ENCODE assay signal across 2 cellular contexts in the genomic region with DNA sequence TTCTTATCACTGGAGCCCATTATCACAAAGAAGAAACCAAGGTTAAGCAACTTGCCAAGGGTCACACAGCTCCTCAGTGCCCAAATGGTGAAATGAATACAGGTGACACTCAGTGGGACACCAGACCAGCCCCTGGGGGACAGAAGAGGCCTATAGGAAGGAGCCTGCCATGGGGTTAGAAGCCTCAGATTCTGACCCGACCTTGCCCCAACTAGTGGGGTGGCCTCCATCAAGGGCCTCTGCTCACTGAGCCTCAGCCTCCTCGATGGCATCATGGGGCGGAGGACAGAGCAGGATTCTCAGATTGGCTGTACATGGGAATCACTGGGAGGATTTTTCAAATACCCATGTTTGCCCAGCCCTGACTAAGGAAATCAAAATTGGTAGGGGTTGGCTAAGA.
TF ChIP-seq lines count a peak whose summit lies in the region.

No MANE protein-coding gene starts in this region.

TF ChIP-seq in HCT116, 20 proteins besides CTCF, POLR2A, EP300 and RAD21:
- TF ChIP-seq EZH2 (IDR thresholded peaks at IDR 0.05) (no peak), CBX3 (IDR thresholded peaks at IDR 0.05; ENCODE audit: low read depth) (no peak), YY1 (IDR thresholded peaks at IDR 0.05; ENCODE audit: extremely low read depth, insufficient replicate concordance, low read depth, low read length) (no peak), EZH2phosphoT487 (IDR thresholded peaks at IDR 0.05; ENCODE audit: borderline replicate concordance) (no peak), SIN3A (IDR thresholded peaks at IDR 0.05; ENCODE audit: low read depth) (no peak)
- TF ChIP-seq, protein P1, sequence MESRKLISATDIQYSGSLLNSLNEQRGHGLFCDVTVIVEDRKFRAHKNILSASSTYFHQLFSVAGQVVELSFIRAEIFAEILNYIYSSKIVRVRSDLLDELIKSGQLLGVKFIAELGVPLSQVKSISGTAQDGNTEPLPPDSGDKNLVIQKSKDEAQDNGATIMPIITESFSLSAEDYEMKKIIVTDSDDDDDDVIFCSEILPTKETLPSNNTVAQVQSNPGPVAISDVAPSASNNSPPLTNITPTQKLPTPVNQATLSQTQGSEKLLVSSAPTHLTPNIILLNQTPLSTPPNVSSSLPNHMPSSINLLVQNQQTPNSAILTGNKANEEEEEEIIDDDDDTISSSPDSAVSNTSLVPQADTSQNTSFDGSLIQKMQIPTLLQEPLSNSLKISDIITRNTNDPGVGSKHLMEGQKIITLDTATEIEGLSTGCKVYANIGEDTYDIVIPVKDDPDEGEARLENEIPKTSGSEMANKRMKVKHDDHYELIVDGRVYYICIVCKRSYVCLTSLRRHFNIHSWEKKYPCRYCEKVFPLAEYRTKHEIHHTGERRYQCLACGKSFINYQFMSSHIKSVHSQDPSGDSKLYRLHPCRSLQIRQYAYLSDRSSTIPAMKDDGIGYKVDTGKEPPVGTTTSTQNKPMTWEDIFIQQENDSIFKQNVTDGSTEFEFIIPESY (IDR thresholded peaks at IDR 0.05; ENCODE audit: extremely low read depth, insufficient replicate concordance, low read length), result no peak
- TF ChIP-seq, protein P2, sequence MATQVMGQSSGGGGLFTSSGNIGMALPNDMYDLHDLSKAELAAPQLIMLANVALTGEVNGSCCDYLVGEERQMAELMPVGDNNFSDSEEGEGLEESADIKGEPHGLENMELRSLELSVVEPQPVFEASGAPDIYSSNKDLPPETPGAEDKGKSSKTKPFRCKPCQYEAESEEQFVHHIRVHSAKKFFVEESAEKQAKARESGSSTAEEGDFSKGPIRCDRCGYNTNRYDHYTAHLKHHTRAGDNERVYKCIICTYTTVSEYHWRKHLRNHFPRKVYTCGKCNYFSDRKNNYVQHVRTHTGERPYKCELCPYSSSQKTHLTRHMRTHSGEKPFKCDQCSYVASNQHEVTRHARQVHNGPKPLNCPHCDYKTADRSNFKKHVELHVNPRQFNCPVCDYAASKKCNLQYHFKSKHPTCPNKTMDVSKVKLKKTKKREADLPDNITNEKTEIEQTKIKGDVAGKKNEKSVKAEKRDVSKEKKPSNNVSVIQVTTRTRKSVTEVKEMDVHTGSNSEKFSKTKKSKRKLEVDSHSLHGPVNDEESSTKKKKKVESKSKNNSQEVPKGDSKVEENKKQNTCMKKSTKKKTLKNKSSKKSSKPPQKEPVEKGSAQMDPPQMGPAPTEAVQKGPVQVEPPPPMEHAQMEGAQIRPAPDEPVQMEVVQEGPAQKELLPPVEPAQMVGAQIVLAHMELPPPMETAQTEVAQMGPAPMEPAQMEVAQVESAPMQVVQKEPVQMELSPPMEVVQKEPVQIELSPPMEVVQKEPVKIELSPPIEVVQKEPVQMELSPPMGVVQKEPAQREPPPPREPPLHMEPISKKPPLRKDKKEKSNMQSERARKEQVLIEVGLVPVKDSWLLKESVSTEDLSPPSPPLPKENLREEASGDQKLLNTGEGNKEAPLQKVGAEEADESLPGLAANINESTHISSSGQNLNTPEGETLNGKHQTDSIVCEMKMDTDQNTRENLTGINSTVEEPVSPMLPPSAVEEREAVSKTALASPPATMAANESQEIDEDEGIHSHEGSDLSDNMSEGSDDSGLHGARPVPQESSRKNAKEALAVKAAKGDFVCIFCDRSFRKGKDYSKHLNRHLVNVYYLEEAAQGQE (IDR thresholded peaks at IDR 0.05; ENCODE audit: low read depth), result no peak

TF ChIP-seq in K562, 482 proteins besides CTCF, POLR2A, EP300 and RAD21:
- TF ChIP-seq KAT8 (IDR thresholded peaks at IDR 0.05; ENCODE audit: low read depth), result no peak
- TF ChIP-seq MCM7 (IDR thresholded peaks at IDR 0.05), result no peak
- no peak for TF ChIP-seq ZNF224 (CRISPR knock-in tag; IDR thresholded peaks at IDR 0.05)
- TF ChIP-seq NR1H2 (CRISPR knock-in tag; IDR thresholded peaks at IDR 0.05), result no peak
- TF ChIP-seq NCOA6 (IDR thresholded peaks at IDR 0.05), result no peak
